Comparison of ENCODE assay signal across 1 cellular context in the genomic region with DNA sequence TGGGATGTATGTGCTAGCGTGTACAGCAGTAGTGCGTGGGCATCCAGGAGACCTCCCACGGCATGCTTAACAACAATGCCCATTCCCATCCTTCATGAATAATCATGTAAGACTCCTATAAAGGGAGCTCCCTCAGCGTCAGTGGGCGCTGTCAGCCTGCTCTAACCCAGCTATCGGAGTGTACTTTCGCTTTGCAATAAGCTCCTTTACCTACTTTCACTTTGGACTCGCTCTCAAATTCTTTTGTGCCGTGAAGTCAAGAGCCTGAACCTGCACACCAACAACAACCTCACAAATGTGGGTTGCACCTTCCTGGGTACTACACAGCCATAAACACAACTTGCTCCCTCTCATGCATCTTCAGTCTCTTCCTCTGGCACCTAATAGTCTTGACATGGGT.
TF ChIP-seq lines count a peak whose summit lies in the region.

No MANE protein-coding gene starts in this region.

TF ChIP-seq in GM23338, 12 proteins besides CTCF, POLR2A, EP300 and RAD21 (continued from another document):
- TF ChIP-seq, protein P1, sequence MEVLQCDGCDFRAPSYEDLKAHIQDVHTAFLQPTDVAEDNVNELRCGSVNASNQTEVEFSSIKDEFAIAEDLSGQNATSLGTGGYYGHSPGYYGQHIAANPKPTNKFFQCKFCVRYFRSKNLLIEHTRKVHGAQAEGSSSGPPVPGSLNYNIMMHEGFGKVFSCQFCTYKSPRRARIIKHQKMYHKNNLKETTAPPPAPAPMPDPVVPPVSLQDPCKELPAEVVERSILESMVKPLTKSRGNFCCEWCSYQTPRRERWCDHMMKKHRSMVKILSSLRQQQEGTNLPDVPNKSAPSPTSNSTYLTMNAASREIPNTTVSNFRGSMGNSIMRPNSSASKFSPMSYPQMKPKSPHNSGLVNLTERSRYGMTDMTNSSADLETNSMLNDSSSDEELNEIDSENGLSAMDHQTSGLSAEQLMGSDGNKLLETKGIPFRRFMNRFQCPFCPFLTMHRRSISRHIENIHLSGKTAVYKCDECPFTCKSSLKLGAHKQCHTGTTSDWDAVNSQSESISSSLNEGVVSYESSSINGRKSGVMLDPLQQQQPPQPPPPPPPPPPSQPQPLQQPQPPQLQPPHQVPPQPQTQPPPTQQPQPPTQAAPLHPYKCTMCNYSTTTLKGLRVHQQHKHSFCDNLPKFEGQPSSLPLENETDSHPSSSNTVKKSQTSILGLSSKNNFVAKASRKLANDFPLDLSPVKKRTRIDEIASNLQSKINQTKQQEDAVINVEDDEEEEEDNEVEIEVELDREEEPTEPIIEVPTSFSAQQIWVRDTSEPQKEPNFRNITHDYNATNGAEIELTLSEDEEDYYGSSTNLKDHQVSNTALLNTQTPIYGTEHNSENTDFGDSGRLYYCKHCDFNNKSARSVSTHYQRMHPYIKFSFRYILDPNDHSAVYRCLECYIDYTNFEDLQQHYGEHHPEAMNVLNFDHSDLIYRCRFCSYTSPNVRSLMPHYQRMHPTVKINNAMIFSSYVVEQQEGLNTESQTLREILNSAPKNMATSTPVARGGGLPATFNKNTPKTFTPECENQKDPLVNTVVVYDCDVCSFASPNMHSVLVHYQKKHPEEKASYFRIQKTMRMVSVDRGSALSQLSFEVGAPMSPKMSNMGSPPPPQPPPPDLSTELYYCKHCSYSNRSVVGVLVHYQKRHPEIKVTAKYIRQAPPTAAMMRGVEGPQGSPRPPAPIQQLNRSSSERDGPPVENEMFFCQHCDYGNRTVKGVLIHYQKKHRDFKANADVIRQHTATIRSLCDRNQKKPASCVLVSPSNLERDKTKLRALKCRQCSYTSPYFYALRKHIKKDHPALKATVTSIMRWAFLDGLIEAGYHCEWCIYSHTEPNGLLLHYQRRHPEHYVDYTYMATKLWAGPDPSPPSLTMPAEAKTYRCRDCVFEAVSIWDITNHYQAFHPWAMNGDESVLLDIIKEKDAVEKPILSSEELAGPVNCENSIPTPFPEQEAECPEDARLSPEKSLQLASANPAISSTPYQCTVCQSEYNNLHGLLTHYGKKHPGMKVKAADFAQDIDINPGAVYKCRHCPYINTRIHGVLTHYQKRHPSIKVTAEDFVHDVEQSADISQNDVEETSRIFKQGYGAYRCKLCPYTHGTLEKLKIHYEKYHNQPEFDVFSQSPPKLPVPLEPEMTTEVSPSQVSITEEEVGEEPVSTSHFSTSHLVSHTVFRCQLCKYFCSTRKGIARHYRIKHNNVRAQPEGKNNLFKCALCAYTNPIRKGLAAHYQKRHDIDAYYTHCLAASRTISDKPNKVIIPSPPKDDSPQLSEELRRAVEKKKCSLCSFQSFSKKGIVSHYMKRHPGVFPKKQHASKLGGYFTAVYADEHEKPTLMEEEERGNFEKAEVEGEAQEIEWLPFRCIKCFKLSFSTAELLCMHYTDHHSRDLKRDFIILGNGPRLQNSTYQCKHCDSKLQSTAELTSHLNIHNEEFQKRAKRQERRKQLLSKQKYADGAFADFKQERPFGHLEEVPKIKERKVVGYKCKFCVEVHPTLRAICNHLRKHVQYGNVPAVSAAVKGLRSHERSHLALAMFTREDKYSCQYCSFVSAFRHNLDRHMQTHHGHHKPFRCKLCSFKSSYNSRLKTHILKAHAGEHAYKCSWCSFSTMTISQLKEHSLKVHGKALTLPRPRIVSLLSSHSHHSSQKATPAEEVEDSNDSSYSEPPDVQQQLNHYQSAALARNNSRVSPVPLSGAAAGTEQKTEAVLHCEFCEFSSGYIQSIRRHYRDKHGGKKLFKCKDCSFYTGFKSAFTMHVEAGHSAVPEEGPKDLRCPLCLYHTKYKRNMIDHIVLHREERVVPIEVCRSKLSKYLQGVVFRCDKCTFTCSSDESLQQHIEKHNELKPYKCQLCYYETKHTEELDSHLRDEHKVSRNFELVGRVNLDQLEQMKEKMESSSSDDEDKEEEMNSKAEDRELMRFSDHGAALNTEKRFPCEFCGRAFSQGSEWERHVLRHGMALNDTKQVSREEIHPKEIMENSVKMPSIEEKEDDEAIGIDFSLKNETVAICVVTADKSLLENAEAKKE (CRISPR knock-in tag; IDR thresholded peaks at IDR 0.05) = no peak
- TF ChIP-seq, protein P2, sequence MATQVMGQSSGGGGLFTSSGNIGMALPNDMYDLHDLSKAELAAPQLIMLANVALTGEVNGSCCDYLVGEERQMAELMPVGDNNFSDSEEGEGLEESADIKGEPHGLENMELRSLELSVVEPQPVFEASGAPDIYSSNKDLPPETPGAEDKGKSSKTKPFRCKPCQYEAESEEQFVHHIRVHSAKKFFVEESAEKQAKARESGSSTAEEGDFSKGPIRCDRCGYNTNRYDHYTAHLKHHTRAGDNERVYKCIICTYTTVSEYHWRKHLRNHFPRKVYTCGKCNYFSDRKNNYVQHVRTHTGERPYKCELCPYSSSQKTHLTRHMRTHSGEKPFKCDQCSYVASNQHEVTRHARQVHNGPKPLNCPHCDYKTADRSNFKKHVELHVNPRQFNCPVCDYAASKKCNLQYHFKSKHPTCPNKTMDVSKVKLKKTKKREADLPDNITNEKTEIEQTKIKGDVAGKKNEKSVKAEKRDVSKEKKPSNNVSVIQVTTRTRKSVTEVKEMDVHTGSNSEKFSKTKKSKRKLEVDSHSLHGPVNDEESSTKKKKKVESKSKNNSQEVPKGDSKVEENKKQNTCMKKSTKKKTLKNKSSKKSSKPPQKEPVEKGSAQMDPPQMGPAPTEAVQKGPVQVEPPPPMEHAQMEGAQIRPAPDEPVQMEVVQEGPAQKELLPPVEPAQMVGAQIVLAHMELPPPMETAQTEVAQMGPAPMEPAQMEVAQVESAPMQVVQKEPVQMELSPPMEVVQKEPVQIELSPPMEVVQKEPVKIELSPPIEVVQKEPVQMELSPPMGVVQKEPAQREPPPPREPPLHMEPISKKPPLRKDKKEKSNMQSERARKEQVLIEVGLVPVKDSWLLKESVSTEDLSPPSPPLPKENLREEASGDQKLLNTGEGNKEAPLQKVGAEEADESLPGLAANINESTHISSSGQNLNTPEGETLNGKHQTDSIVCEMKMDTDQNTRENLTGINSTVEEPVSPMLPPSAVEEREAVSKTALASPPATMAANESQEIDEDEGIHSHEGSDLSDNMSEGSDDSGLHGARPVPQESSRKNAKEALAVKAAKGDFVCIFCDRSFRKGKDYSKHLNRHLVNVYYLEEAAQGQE (IDR thresholded peaks at IDR 0.05; ENCODE audit: unreplicated experiment) = no peak
- TF ChIP-seq CREB1 (CRISPR knock-in tag; IDR thresholded peaks at IDR 0.05; ENCODE audit: low read depth) (no peak), JUNB (IDR thresholded peaks at IDR 0.05; ENCODE audit: unreplicated experiment) (no peak), NANOG (IDR thresholded peaks at IDR 0.05; ENCODE audit: borderline replicate concordance) (no peak), EZH2phosphoT487 (IDR thresholded peaks at IDR 0.05; ENCODE audit: unreplicated experiment) (no peak), ZNF114 (CRISPR knock-in tag; IDR thresholded peaks at IDR 0.05) (no peak)
- TF ChIP-seq, protein P3, sequence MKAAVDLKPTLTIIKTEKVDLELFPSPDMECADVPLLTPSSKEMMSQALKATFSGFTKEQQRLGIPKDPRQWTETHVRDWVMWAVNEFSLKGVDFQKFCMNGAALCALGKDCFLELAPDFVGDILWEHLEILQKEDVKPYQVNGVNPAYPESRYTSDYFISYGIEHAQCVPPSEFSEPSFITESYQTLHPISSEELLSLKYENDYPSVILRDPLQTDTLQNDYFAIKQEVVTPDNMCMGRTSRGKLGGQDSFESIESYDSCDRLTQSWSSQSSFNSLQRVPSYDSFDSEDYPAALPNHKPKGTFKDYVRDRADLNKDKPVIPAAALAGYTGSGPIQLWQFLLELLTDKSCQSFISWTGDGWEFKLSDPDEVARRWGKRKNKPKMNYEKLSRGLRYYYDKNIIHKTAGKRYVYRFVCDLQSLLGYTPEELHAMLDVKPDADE (IDR thresholded peaks at IDR 0.05) = no peak
TF ChIP-seq in GM23338: peak in this region for 0.
